Comparison of ENCODE assay signal across 31 cellular contexts in the genomic region with DNA sequence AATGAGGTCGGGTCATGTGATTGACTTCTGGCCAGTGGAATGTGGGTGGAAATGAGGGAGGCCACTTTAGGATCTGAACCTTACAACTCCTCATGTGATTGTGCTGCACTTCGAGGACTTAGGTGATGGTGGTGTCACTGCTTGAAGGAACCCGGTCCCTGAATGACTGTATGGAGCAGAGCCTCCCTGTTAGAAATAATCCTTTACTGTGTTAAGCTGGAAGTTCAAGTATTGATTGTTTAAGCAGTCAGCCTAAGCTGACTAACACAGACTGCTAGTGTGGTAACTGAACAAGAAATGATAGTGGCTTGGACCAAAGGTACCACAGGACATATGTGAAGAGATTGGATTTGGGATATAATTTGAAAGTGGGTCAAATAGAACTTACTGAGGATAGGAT.
"Had no signal": no experiment of that assay in that cellular context is flagged by ENCODE, and none has a peak within 500 bp of the region (broad histone marks: within the 10 kb centered on the region; RNA-seq: fewer than 3 reads in every experiment).

No MANE protein-coding gene starts in this region.

- H3K27me3 ChIP-seq: ascending aorta, Peyer's patch, SJSA1 had no signal

- H3K4me1 Mint-ChIP-seq: activated CD4-positive, alpha-beta T cell treated with anti-CD3 and anti-CD28 coated beads, Interleukin-2, amount 10 ng/mL, durations not matched to agents 24 days and 14 days; activated naive CD4-positive, alpha-beta T cell treated with anti-CD3 and anti-CD28 coated beads, Interleukin-2, amount 50 U/mL, for 24 hours; activated naive CD8-positive, alpha-beta T cell treated with anti-CD3 and anti-CD28 coated beads, Interleukin-2, amount 10 ng/mL, durations not matched to agents 7 days and 5 days had no signal

- H3K36me3 Mint-ChIP-seq: activated naive CD4-positive, alpha-beta T cell treated with anti-CD3 and anti-CD28 coated beads, Interleukin-2, amount 50 U/mL, for 24 hours; activated naive CD8-positive, alpha-beta T cell treated with anti-CD3 and anti-CD28 coated beads, Interleukin-2, amount 10 ng/mL, durations not matched to agents 7 days and 5 days had no signal

- H3K36me3 ChIP-seq: ascending aorta, Peyer's patch, SJSA1 had no signal

- H3K4me3 ChIP-seq: ascending aorta, Peyer's patch, SJSA1 had no signal

- H3K4me1 ChIP-seq: ascending aorta, Peyer's patch, SJSA1 had no signal

- H3K4me3 Mint-ChIP-seq: activated CD4-positive, alpha-beta T cell treated with anti-CD3 and anti-CD28 coated beads, Interleukin-2, amount 10 ng/mL, durations not matched to agents 24 days and 14 days; activated CD8-positive, alpha-beta T cell treated with anti-CD3 and anti-CD28 coated beads for 36 hours; activated naive CD4-positive, alpha-beta T cell treated with anti-CD3 and anti-CD28 coated beads, Interleukin-2, amount 50 U/mL, for 24 hours; activated naive CD8-positive, alpha-beta T cell treated with anti-CD3 and anti-CD28 coated beads, Interleukin-2, amount 10 ng/mL, durations not matched to agents 7 days and 5 days; activated T-cell treated with anti-CD3 and anti-CD28 coated beads, Interleukin-2, amount 50 U/mL, for 72 hours had no signal

- H3K27me3 Mint-ChIP-seq: activated CD4-positive, alpha-beta T cell treated with anti-CD3 and anti-CD28 coated beads, Interleukin-2, amount 10 ng/mL, durations not matched to agents 24 days and 14 days; activated CD8-positive, alpha-beta T cell treated with anti-CD3 and anti-CD28 coated beads for 36 hours; activated naive CD4-positive, alpha-beta T cell treated with anti-CD3 and anti-CD28 coated beads, Interleukin-2, amount 50 U/mL, for 24 hours had no signal

- H3K27ac ChIP-seq: ascending aorta, Peyer's patch, SJSA1 had no signal

- ATAC-seq: activated CD8-positive, alpha-beta T cell treated with anti-CD3 and anti-CD28 coated beads for 36 hours; activated T-cell treated with anti-CD3 and anti-CD28 coated beads, Interleukin-2, amount 50 U/mL, for 72 hours; PC-3; SK-N-SH treated with all-trans-retinoic acid at 6 μM for 48 hours had no signal

- DNase-seq: activated CD4-positive, alpha-beta T cell treated with anti-CD3 and anti-CD28 coated beads, Interleukin-2, amount 10 ng/mL, durations not matched to agents 24 days and 14 days; activated CD4-positive, alpha-beta T cell treated with anti-CD3 and anti-CD28 coated beads, Interleukin-2, amount 50 U/mL, for 4 hours; activated CD8-positive, alpha-beta T cell treated with anti-CD3 and anti-CD28 coated beads for 36 hours; activated gamma-delta T cell; activated naive CD4-positive, alpha-beta T cell treated with Interleukin-2 at 50 U/mL for 16 hours; activated naive CD8-positive, alpha-beta T cell treated with anti-CD3 and anti-CD28 coated beads, Interleukin-2, amount 10 ng/mL, durations not matched to agents 7 days and 5 days; activated T-cell treated with anti-CD3 and anti-CD28 coated beads, Interleukin-2, amount 50 U/mL, for 1 hour; activated T-cell treated with anti-CD3 and anti-CD28 coated beads, Interleukin-2, amount 50 U/mL, for 72 hours; amygdala; Karpas-422; NCI-H1105; NCI-H1417 treated with DMSO at 0.1 percent for 48 hours; NCI-H187 treated with DMSO at 0.1 percent for 48 hours; NCI-H2081; NCI-H2171 treated with DMSO at 0.1 percent for 48 hours; NCI-H2227 treated with DMSO at 0.1 percent for 48 hours; NCI-H446; NCI-H524; NCI-H69; NK-92 treated with Interleukin-12 subunit alpha and Interleukin-12 subunit beta, amount 100 ng/mL, for 24 hours; PC-3; Peyer's patch; RPMI8226; SHP77 treated with DMSO at 0.1 percent for 48 hours; SW 1271; T1000 had no signal

- H3K27ac Mint-ChIP-seq: activated CD4-positive, alpha-beta T cell treated with anti-CD3 and anti-CD28 coated beads, Interleukin-2, amount 10 ng/mL, durations not matched to agents 24 days and 14 days; activated CD8-positive, alpha-beta T cell treated with anti-CD3 and anti-CD28 coated beads for 36 hours; activated naive CD4-positive, alpha-beta T cell treated with anti-CD3 and anti-CD28 coated beads, Interleukin-2, amount 50 U/mL, for 24 hours; activated naive CD8-positive, alpha-beta T cell treated with anti-CD3 and anti-CD28 coated beads, Interleukin-2, amount 10 ng/mL, durations not matched to agents 7 days and 5 days; activated T-cell treated with anti-CD3 and anti-CD28 coated beads, Interleukin-2, amount 50 U/mL, for 72 hours; activated T-helper 2 cell treated with anti-CD3 and anti-CD28 coated beads, Interferon-gamma antibody, Interleukin-2, Interleukin-4, amounts not matched to agents 10 μg/mL and 5 μg/mL and 100 μg/mL, durations not matched to agents 14 hours and 24 hours and 36 hours had no signal

- H3K9me3 Mint-ChIP-seq: activated CD4-positive, alpha-beta T cell treated with anti-CD3 and anti-CD28 coated beads, Interleukin-2, amount 10 ng/mL, durations not matched to agents 24 days and 14 days; activated CD8-positive, alpha-beta T cell treated with anti-CD3 and anti-CD28 coated beads for 36 hours; activated naive CD4-positive, alpha-beta T cell treated with anti-CD3 and anti-CD28 coated beads, Interleukin-2, amount 50 U/mL, for 24 hours; activated naive CD8-positive, alpha-beta T cell treated with anti-CD3 and anti-CD28 coated beads, Interleukin-2, amount 10 ng/mL, durations not matched to agents 7 days and 5 days; activated T-helper 2 cell treated with anti-CD3 and anti-CD28 coated beads, Interferon-gamma antibody, Interleukin-2, Interleukin-4, amounts not matched to agents 10 μg/mL and 5 μg/mL and 100 μg/mL, durations not matched to agents 14 hours and 24 hours and 36 hours had no signal
